Comparison of ENCODE assay signal across 12 cellular contexts in genomic region chr1:59015708-59016107, GRCh38.
DNase-seq lines count a peak whose midpoint lies in the region; ATAC-seq, FAIRE-seq and TF ChIP-seq lines count a peak whose summit lies in the region.
"Had no signal": no experiment of that assay in that cellular context is flagged by ENCODE, and none has a peak within 500 bp of the region (broad histone marks: within the 10 kb centered on the region; RNA-seq: fewer than 3 reads in every experiment).

No MANE protein-coding gene starts in this region.

- H3K27ac ChIP-seq in A549: peak overlapping the region in 1 of 2 experiments; percentile 62; a peak in 3 of 6 replicates
- peak overlapping the region; percentile 69 for H3K27ac ChIP-seq in astrocyte (ENCODE audit: low read depth, low read length)

- DNase-seq in A549 (ENCODE audit: low read depth in 1 of 2, low spot score in 1 of 2) (peak in 1 of 2 experiments; percentile 18), HFFc6 (peak; percentile 69), astrocyte (ENCODE audit: low read depth) (peak; percentile 75), iris pigment epithelial cell (ENCODE audit: low read depth) (peak; percentile 78), middle frontal gyrus (ENCODE audit: extremely low spot score, low spot score) (no peak)
- DNase-seq in NK-92 treated with Interleukin-12 subunit alpha and Interleukin-12 subunit beta, amount 100 ng/mL, for 24 hours (lab: John Stamatoyannopoulos, UW): no peak
- DNase-seq: KBM-7, natural killer cell, stomach had no signal

- H2AFZ ChIP-seq in astrocyte (ENCODE audit: low read depth, low read length): peak overlapping the region; percentile 31

- peak overlapping the region; percentile 43 for H3K9ac ChIP-seq in astrocyte (ENCODE audit: low read length)
- H3K9ac ChIP-seq: BLaER1 treated with 17β-estradiol and CSF1 and Interleukin-3, amounts not matched to agents 10 nM and 100 nM had no signal

- TF ChIP-seq POLR2A in A549 (IDR thresholded peaks at IDR 0.05; ENCODE audit: low read length): no peak

- H3K36me3 ChIP-seq in astrocyte (ENCODE audit: insufficient read depth, low read length): no peaks in the 10 kb centered on the region
- H3K36me3 ChIP-seq: BLaER1 treated with 17β-estradiol and CSF1 and Interleukin-3, amounts not matched to agents 10 nM and 100 nM; stomach had no signal

- no peak for TF ChIP-seq EP300 in A549 (IDR thresholded peaks at IDR 0.05)

- peak overlapping the region; percentile 36 for H3K4me3 Mint-ChIP-seq in HFFc6
- H3K4me3 Mint-ChIP-seq in astrocyte (ENCODE audit: unreplicated experiment): no peak overlapping the region
- H3K4me3 Mint-ChIP-seq: natural killer cell had no signal

- no peaks in the 10 kb centered on the region for H3K27me3 ChIP-seq in astrocyte (ENCODE audit: insufficient read depth, low read length)
- H3K27me3 ChIP-seq: BLaER1 treated with 17β-estradiol and CSF1 and Interleukin-3, amounts not matched to agents 10 nM and 100 nM; stomach had no signal

- H3K27ac Mint-ChIP-seq in HFFc6 (peak overlapping the region; percentile 93), astrocyte (ENCODE audit: unreplicated experiment) (peak overlapping the region; percentile 88)
- H3K27ac Mint-ChIP-seq: natural killer cell had no signal

- H3K4me1 ChIP-seq in A549 (peaks cover 18% of the 10 kb centered on the region), astrocyte (ENCODE audit: insufficient read depth, low read length) (peaks cover 38% of the 10 kb centered on the region)

- 19% methylated on average over 4 of the region's 4 CpGs for WGBS in A549 (ENCODE audit: missing lambda C conversion rate)

- no peak for TF ChIP-seq CTCF in A549 (IDR thresholded peaks at IDR 0.05)
- TF ChIP-seq CTCF in HFFc6 (IDR thresholded peaks at IDR 0.05): no peak
- no peak for TF ChIP-seq CTCF in astrocyte (IDR thresholded peaks at IDR 0.05; ENCODE audit: insufficient read depth, low read depth, low read length)

- H3K9me3 Mint-ChIP-seq in HFFc6 (peaks cover 9% of the 10 kb centered on the region; the same call in 1 of the 2 replicates), astrocyte (ENCODE audit: unreplicated experiment) (peaks cover 6% of the 10 kb centered on the region)
- H3K9me3 Mint-ChIP-seq: natural killer cell had no signal

- H3K4me3 ChIP-seq in A549 (no peak overlapping the region), astrocyte (ENCODE audit: insufficient read depth, low read depth, low read length) (no peak overlapping the region)
- H3K4me3 ChIP-seq: BLaER1 treated with 17β-estradiol and CSF1 and Interleukin-3, amounts not matched to agents 10 nM and 100 nM; stomach had no signal

- no peaks in the 10 kb centered on the region; the same call in 1 of the 2 replicates for H3K27me3 Mint-ChIP-seq in HFFc6 (ENCODE audit: insufficient read depth)
- no peaks in the 10 kb centered on the region for H3K27me3 Mint-ChIP-seq in astrocyte (ENCODE audit: low read depth, unreplicated experiment)

- no peak for FAIRE-seq in A549 (lab: Jason Lieb, UNC)
- peak; percentile 89 for FAIRE-seq in astrocyte (lab: Jason Lieb, UNC)

- H4K20me1 ChIP-seq in astrocyte (ENCODE audit: insufficient read depth, low read length): no peaks in the 10 kb centered on the region
- H4K20me1 ChIP-seq: BLaER1 treated with 17β-estradiol and CSF1 and Interleukin-3, amounts not matched to agents 10 nM and 100 nM had no signal

- H3K4me1 Mint-ChIP-seq in HFFc6 (ENCODE audit: low read depth) (peaks cover 92% of the 10 kb centered on the region), astrocyte (ENCODE audit: low read depth, unreplicated experiment) (peaks cover 44% of the 10 kb centered on the region)

- no peak for TF ChIP-seq RAD21 in A549 (conservative IDR thresholded peaks at IDR 0.05 in 1 of 2, IDR thresholded peaks at IDR 0.05 in 1 of 2)

- CTCF ChIA-PET in A549 (lab: Yijun Ruan, JAX): no interaction called here

- H3K4me2 ChIP-seq in A549 (no peak overlapping the region; the same call in 2 of the 3 replicates), astrocyte (ENCODE audit: low read length) (peak overlapping the region; percentile 39)

- POLR2A ChIA-PET in A549 (lab: Yijun Ruan, JAX): no interaction called here

- ATAC-seq in A549: peak; percentile 51 to 59; a peak in 4 of 6 replicates
- no peak for ATAC-seq in HG02852 (IDR thresholded peaks at IDR 0.05; ENCODE audit: unreplicated experiment)
- no peak for ATAC-seq in GM21786 (IDR thresholded peaks at IDR 0.05; ENCODE audit: unreplicated experiment)
- ATAC-seq: natural killer cell had no signal

- H3K36me3 Mint-ChIP-seq in HFFc6 (ENCODE audit: low read depth) (peaks cover 10% of the 10 kb centered on the region), astrocyte (ENCODE audit: low read depth, unreplicated experiment) (peaks cover 2% of the 10 kb centered on the region)
- H3K36me3 Mint-ChIP-seq: natural killer cell had no signal

- H3K9me3 ChIP-seq in A549: no peaks in the 10 kb centered on the region
- no peaks in the 10 kb centered on the region for H3K9me3 ChIP-seq in astrocyte (ENCODE audit: insufficient read depth, low read depth, low read length)
- H3K9me3 ChIP-seq: stomach had no signal

- no peaks in the 10 kb centered on the region for H3K79me2 ChIP-seq in astrocyte (ENCODE audit: insufficient read depth, low read length)

TF ChIP-seq in A549, 52 proteins besides CTCF, POLR2A, EP300 and RAD21:
- no peak for TF ChIP-seq MAFK (IDR thresholded peaks at IDR 0.05; ENCODE audit: partially characterized antibody)
- no peak for TF ChIP-seq ZFP36 (IDR thresholded peaks at IDR 0.05; ENCODE audit: borderline replicate concordance, partially characterized antibody)
- TF ChIP-seq HMGXB4 (CRISPR knock-in tag; IDR thresholded peaks at IDR 0.05; ENCODE audit: borderline replicate concordance): no peak
- no peak for TF ChIP-seq KDM5A (IDR thresholded peaks at IDR 0.05)
- no peak for TF ChIP-seq GATA3 (IDR thresholded peaks at IDR 0.05; ENCODE audit: borderline replicate concordance)
- no peak for TF ChIP-seq CBX8 (IDR thresholded peaks at IDR 0.05)
- TF ChIP-seq ESRRA (IDR thresholded peaks at IDR 0.05; ENCODE audit: borderline replicate concordance, low read length): no peak
- TF ChIP-seq, protein P1, sequence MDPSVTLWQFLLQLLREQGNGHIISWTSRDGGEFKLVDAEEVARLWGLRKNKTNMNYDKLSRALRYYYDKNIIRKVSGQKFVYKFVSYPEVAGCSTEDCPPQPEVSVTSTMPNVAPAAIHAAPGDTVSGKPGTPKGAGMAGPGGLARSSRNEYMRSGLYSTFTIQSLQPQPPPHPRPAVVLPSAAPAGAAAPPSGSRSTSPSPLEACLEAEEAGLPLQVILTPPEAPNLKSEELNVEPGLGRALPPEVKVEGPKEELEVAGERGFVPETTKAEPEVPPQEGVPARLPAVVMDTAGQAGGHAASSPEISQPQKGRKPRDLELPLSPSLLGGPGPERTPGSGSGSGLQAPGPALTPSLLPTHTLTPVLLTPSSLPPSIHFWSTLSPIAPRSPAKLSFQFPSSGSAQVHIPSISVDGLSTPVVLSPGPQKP (IDR thresholded peaks at IDR 0.05; ENCODE audit: low read depth, low read length): no peak
- no peak for TF ChIP-seq RFX5 (IDR thresholded peaks at IDR 0.05)

Comparison
In these comparisons a context has a peak if more than half of its experiments do, and no peak if none do; other contexts are left out.
1. ATAC-seq: peak in A549 (2 of 2); none in HG02852 (single experiment) and GM21786 (single experiment).
2. DNase-seq: peak in HFFc6 (single experiment), astrocyte (single experiment) and iris pigment epithelial cell (single experiment); none in middle frontal gyrus (single experiment) and NK-92 treated with Interleukin-12 subunit alpha and Interleukin-12 subunit beta, amount 100 ng/mL, for 24 hours (single experiment).